Comparison of ENCODE assay signal across 8 cellular contexts in the genomic region with DNA sequence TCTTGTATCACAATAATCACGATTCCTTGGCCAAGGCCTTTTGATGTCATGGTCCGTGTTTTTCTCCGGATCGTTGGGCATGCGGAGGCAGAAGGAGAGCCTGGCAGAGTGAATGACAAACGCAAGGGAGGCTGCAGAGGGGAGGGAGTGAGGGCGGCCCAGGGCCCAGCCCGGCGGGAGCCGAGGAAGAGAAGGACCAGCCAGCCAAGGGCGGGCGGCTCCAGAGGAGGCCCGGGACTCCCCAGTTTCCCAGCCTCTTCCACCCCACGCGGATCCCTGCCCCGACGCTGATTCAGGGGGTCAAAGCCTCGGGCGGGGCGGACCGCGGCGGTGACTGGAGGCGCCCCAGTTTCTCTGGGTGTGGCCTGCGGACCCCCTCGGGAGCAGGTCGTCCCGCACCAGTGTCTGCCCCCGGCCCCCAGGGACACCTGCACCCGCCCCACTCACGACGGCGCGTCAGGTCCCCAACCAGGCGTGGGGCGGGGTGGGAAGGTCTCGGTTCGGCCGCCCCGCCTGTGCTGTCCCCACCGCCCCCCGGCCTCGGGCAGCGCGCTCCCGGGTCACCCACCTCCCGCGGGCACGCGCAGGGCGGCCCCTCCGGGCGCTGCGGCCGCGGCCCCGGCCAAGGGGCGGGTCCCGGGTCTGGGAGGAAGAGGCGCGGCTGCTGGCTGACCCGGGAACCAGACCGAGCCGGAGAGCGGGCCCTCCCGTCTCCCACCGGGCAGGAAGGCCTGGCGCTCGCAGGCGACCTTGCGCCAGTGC. TPM values are rescaled to one million over a fixed set of nuclear protein-coding genes. Genes with fewer than 3 reads are reported as not detected.
DNase-seq lines count a peak whose midpoint lies in the region; ATAC-seq and TF ChIP-seq lines count a peak whose summit lies in the region.
"Not testable (repeated sequence)": the region's sequence is repeated elsewhere in the genome, so short reads cannot be mapped to it uniquely, and the experiment has no call there.

No MANE protein-coding gene starts in this region.

- not testable (repeated sequence) for H3K4me1 ChIP-seq in HUES64 (ENCODE audit: insufficient read depth, low read length); rectal smooth muscle tissue (ENCODE audit: control insufficient read depth, insufficient read depth, low read length); thyroid gland

- H3K36me3 Mint-ChIP-seq in activated naive CD4-positive, alpha-beta T cell treated with anti-CD3 and anti-CD28 coated beads, Interleukin-2, amount 50 U/mL, for 72 hours; effector memory CD8-positive, alpha-beta T cell (ENCODE audit: insufficient read depth): not testable (repeated sequence)

- peak overlapping the region; percentile 31 for H3K4me3 ChIP-seq in HUES64 (ENCODE audit: low read length)
- peak overlapping the region; percentile 50 for H3K4me3 ChIP-seq in rectal smooth muscle tissue (ENCODE audit: low read length)
- peak overlapping the region in 1 of 3 donors; percentile 28 for H3K4me3 ChIP-seq in thyroid gland (replicated peaks in 1 of 3)

- TF ChIP-seq POLR2A in thyroid gland (IDR thresholded peaks at IDR 0.05) = peak in 1 of 2 donors; percentile 20

- H3K27ac Mint-ChIP-seq in activated naive CD4-positive, alpha-beta T cell treated with anti-CD3 and anti-CD28 coated beads, Interleukin-2, amount 50 U/mL, for 72 hours; effector memory CD8-positive, alpha-beta T cell: not testable (repeated sequence)

- not testable (repeated sequence) for H3K36me3 ChIP-seq in HUES64 (ENCODE audit: insufficient read depth, low read length); rectal smooth muscle tissue (ENCODE audit: control insufficient read depth, insufficient read depth, low read length); thyroid gland

- H3K9me3 Mint-ChIP-seq in activated naive CD4-positive, alpha-beta T cell treated with anti-CD3 and anti-CD28 coated beads, Interleukin-2, amount 50 U/mL, for 72 hours; effector memory CD8-positive, alpha-beta T cell: not testable (repeated sequence)

- H3K9me3 ChIP-seq in HUES64 (ENCODE audit: insufficient read depth, low read depth, low read length); thyroid gland: not testable (repeated sequence)

- intact Hi-C loops in left ventricle myocardium superior (cut with micrococcal nuclease); thyroid gland (cut with DNase I): not testable (repeated sequence)

- H3K4me3 Mint-ChIP-seq in effector memory CD8-positive, alpha-beta T cell = not testable (repeated sequence)

- not testable (repeated sequence) for H3K4me1 Mint-ChIP-seq in effector memory CD8-positive, alpha-beta T cell (ENCODE audit: low read depth in 2 of 2)

- not testable (repeated sequence) for TF ChIP-seq CTCF in thyroid gland (IDR thresholded peaks at IDR 0.05)

- not testable (repeated sequence) for DNase-seq in activated naive CD4-positive, alpha-beta T cell treated with anti-CD3 and anti-CD28 coated beads, Interleukin-2, amount 50 U/mL, for 72 hours (ENCODE audit: low spot score in 2 of 2); effector memory CD8-positive, alpha-beta T cell
- DNase-seq in left ventricle myocardium superior (peak; percentile 69), mesenteric fat pad (ENCODE audit: low spot score) (peak; percentile 91), thyroid gland (peak; percentile 47 to 54)

- peak; percentile 53 for ATAC-seq in GM18502 (IDR thresholded peaks at IDR 0.05; ENCODE audit: poor library complexity, unreplicated experiment)
- peak; percentile 41 for ATAC-seq in activated naive CD4-positive, alpha-beta T cell treated with anti-CD3 and anti-CD28 coated beads, Interleukin-2, amount 50 U/mL, for 72 hours
- peak; percentile 43 for ATAC-seq in effector memory CD8-positive, alpha-beta T cell (replicated peaks)
- peak; percentile 97 for ATAC-seq in left ventricle myocardium superior

- not testable (repeated sequence) for H3K27me3 Mint-ChIP-seq in effector memory CD8-positive, alpha-beta T cell

- WGBS in HUES64 = 0% methylated on average over 10 of the region's 71 CpGs
- WGBS in thyroid gland, 2 donors = no CpG with 5 or more reads among the region's 71 CpGs

- not testable (repeated sequence) for H3K27ac ChIP-seq in HUES64 (ENCODE audit: low read depth, low read length)
- H3K27ac ChIP-seq in rectal smooth muscle tissue (ENCODE audit: low read depth, low read length) (peak overlapping the region; percentile 72), thyroid gland (peak overlapping the region; percentile 73 to 79 (median 78))

- not testable (repeated sequence) for H3K27me3 ChIP-seq in HUES64 (ENCODE audit: insufficient read depth, low read length); rectal smooth muscle tissue (ENCODE audit: control insufficient read depth, insufficient read depth, low read length); thyroid gland

- not testable (repeated sequence) for H3K9ac ChIP-seq in HUES64 (ENCODE audit: low read depth, low read length); rectal smooth muscle tissue (ENCODE audit: low read length)

RNA-seq across cellular contexts. Expression of gene CLEC18B, which starts 14.5 kb away (rescaled TPM):
- 2.1 TPM for polyA plus RNA-seq in HUES64 (2013, experiment 1 of 2)
- 4.7 TPM for polyA plus RNA-seq in HUES64 (2013, experiment 2 of 2)
- under 1 TPM in 1 of 2 donors, not detected in 1; 0.49 TPM for total RNA-seq in activated naive CD4-positive, alpha-beta T cell treated with anti-CD3 and anti-CD28 coated beads, Interleukin-2, amount 50 U/mL, for 72 hours
- total RNA-seq in left ventricle myocardium superior (not detected), mesenteric fat pad (0.19 TPM), thyroid gland (under 1 TPM in 1 of 4 donors, not detected in 3; 0.67 TPM)

RNA-seq across cellular contexts. Expression of gene NPIPB15, which starts 30.7 kb away (rescaled TPM):
- polyA plus RNA-seq in HUES64 (2013, experiment 1 of 2) = 3.5 TPM
- polyA plus RNA-seq in HUES64 (2013, experiment 2 of 2) = 2.9 TPM
- 1 to 10 TPM; 2.7 to 4.3 TPM for total RNA-seq in activated naive CD4-positive, alpha-beta T cell treated with anti-CD3 and anti-CD28 coated beads, Interleukin-2, amount 50 U/mL, for 72 hours
- total RNA-seq in left ventricle myocardium superior (not detected), mesenteric fat pad (4.1 TPM), thyroid gland (10 to 100 TPM in 1 of 4 donors, 1 to 10 TPM in 2, not detected in 1; 2.0 to 13.6 (median 2.5) TPM)

Comparison
In these comparisons a context has a peak if more than half of its experiments do, and no peak if none do; other contexts are left out.
1. ATAC-seq: peak in every context shown above with its lines; median percentile 97 in left ventricle myocardium superior; 53 in GM18502; 43 in effector memory CD8-positive, alpha-beta T cell; 41 in activated naive CD4-positive, alpha-beta T cell treated with anti-CD3 and anti-CD28 coated beads, Interleukin-2, amount 50 U/mL, for 72 hours.